19 cellular contexts compared by ENCODE assay signal in the genomic region with DNA sequence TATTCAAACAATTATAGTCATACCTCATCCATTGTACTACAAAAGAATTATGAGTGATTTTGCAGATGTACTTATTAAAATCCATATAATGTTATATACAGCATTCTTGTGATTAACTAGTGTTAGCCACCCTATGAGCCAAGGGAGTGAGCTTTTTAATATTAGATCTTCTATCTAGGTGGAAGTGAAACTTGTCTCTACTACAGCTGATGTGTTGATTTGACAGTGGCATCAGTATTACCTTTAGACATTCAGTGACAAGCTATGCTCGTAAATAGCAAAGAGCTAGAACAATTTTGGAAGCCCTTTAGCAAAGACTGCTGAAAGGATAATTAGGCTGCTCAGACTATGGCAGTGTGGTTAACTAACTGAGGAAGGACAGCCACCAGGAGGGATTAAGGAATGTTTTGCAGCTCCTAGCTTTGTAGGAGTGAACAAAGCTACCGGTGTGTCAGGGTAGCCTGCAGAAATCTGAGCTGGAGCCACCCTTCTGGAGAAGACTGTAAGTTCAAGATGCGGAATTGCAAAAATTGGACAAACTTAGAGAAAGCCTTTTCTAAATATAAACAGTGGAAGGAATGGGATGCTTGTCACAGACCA.
DNase-seq lines count a peak whose midpoint lies in the region; FAIRE-seq and TF ChIP-seq lines count a peak whose summit lies in the region.
"Had no signal": no experiment of that assay in that cellular context is flagged by ENCODE, and none has a peak within 500 bp of the region (broad histone marks: within the 10 kb centered on the region; RNA-seq: fewer than 3 reads in every experiment).

No MANE protein-coding gene starts in this region.

- FAIRE-seq in GM12891 (lab: Jason Lieb, UNC) = peak; percentile 43

- H3K36me3 Mint-ChIP-seq in neural progenitor cell = no peaks in the 10 kb centered on the region
- H3K36me3 Mint-ChIP-seq in activated naive CD8-positive, alpha-beta T cell treated with anti-CD3 and anti-CD28 coated beads for 36 hours = peaks cover 3% of the 10 kb centered on the region

- H3K36me3 ChIP-seq in HEK293 (ENCODE audit: control insufficient read depth in 2 of 2, insufficient read depth in 1 of 2, low read length in 2 of 2) (peaks cover 0 to 3% of the 10 kb centered on the region in 2 experiments; a peak in 1 of 3 replicates), neural progenitor cell (peaks cover 3% of the 10 kb centered on the region)
- H3K36me3 ChIP-seq: SJCRH30 had no signal

- no peaks in the 10 kb centered on the region for H3K27me3 ChIP-seq in neural progenitor cell
- H3K27me3 ChIP-seq: SJCRH30 had no signal

- H2AFZ ChIP-seq in neural progenitor cell (replicated peaks) = no peak overlapping the region

- H3K9me3 Mint-ChIP-seq in neural progenitor cell = no peaks in the 10 kb centered on the region
- no peaks in the 10 kb centered on the region for H3K9me3 Mint-ChIP-seq in activated naive CD8-positive, alpha-beta T cell treated with anti-CD3 and anti-CD28 coated beads for 36 hours

- POLR2A ChIA-PET in HEK293 (lab: Yijun Ruan, JAX) = no interaction called here

- H3K4me1 Mint-ChIP-seq in neural progenitor cell = peaks cover 11% of the 10 kb centered on the region
- H3K4me1 Mint-ChIP-seq in activated naive CD8-positive, alpha-beta T cell treated with anti-CD3 and anti-CD28 coated beads for 36 hours = no peaks in the 10 kb centered on the region

- H3K9ac ChIP-seq in neural progenitor cell = no peak overlapping the region

- H3F3A ChIP-seq in neural progenitor cell (ENCODE audit: low read depth) = peaks cover 21% of the 10 kb centered on the region

- H3K27ac ChIP-seq in HEK293 (ENCODE audit: extremely low read depth, low read depth, low read length) = no peak overlapping the region
- no peak overlapping the region for H3K27ac ChIP-seq in neural progenitor cell
- H3K27ac ChIP-seq: SJCRH30 had no signal

- peaks cover 2% of the 10 kb centered on the region for H3K27me3 Mint-ChIP-seq in neural progenitor cell (ENCODE audit: insufficient read depth, low read depth)
- no peaks in the 10 kb centered on the region for H3K27me3 Mint-ChIP-seq in activated naive CD8-positive, alpha-beta T cell treated with anti-CD3 and anti-CD28 coated beads for 36 hours

- no peak for TF ChIP-seq POLR2A in GM12891 (IDR thresholded peaks at IDR 0.05; ENCODE audit: low read depth, low read length)

- CTCF ChIA-PET in HEK293 (lab: Yijun Ruan, JAX) = interaction anchor here (0.6 to 1.6 kb wide), 3 partner anchors 13 to 388 kb away, joined by 3 to 4 read pairs (median 3); no protein-coding TSS in a partner anchor

- H3K4me3 Mint-ChIP-seq in neural progenitor cell = no peak overlapping the region
- no peak overlapping the region for H3K4me3 Mint-ChIP-seq in activated naive CD8-positive, alpha-beta T cell treated with anti-CD3 and anti-CD28 coated beads for 36 hours

- no peaks in the 10 kb centered on the region for H4K20me1 ChIP-seq in neural progenitor cell (ENCODE audit: low read depth)

- DNase-seq in GM12891 (ENCODE audit: insufficient read length, low spot score) (no peak), astrocyte of the hippocampus (ENCODE audit: low read depth, low spot score) (peak; percentile 18), neural progenitor cell (ENCODE audit: low spot score) (peak; percentile 68), NCI-H2196 treated with DMSO at 0.1 percent for 48 hours (lab: John Stamatoyannopoulos, UW; ENCODE audit: unreplicated experiment) (no peak), amniotic stem cell (lab: John Stamatoyannopoulos, UW) (no peak)
- no peak for DNase-seq in activated naive CD8-positive, alpha-beta T cell treated with anti-CD3 and anti-CD28 coated beads for 36 hours
- DNase-seq: Caco-2, DMS153, EL, HCEC 1CT, IMR-90, Kasumi-1, MM.1S, NCI-H1417 treated with DMSO at 0.1 percent for 48 hours, NCI-H1930, NCI-H2171 treated with DMSO at 0.1 percent for 48 hours, NCI-H510A had no signal

- TF ChIP-seq CTCF in HEK293 (tag by site-specific recombination; IDR thresholded peaks at IDR 0.05) = no peak
- TF ChIP-seq CTCF in neural progenitor cell (IDR thresholded peaks at IDR 0.05) = no peak

- H3K9me3 ChIP-seq in HEK293 (ENCODE audit: control insufficient read depth, insufficient read depth, low read depth, low read length) (no peaks in the 10 kb centered on the region), neural progenitor cell (ENCODE audit: low read depth) (no peaks in the 10 kb centered on the region)
- H3K9me3 ChIP-seq: Caco-2, SJCRH30 had no signal

- no peaks in the 10 kb centered on the region for H3K4me1 ChIP-seq in HEK293 (ENCODE audit: control insufficient read depth, insufficient read depth, low read length)
- peaks cover 30% of the 10 kb centered on the region for H3K4me1 ChIP-seq in neural progenitor cell
- H3K4me1 ChIP-seq: Caco-2, SJCRH30 had no signal

- no peak overlapping the region for H3K4me3 ChIP-seq in HEK293 (ENCODE audit: low read depth, low read length)
- no peak overlapping the region for H3K4me3 ChIP-seq in neural progenitor cell
- H3K4me3 ChIP-seq: SJCRH30 had no signal

- no peak overlapping the region for H3K27ac Mint-ChIP-seq in neural progenitor cell
- H3K27ac Mint-ChIP-seq in activated naive CD8-positive, alpha-beta T cell treated with anti-CD3 and anti-CD28 coated beads for 36 hours = no peak overlapping the region

- no peaks in the 10 kb centered on the region for H3K79me2 ChIP-seq in neural progenitor cell (ENCODE audit: low read depth)

- H3K4me2 ChIP-seq in neural progenitor cell = peak overlapping the region; percentile 28

TF ChIP-seq in GM12891, 5 proteins besides CTCF, POLR2A, EP300 and RAD21:
- TF ChIP-seq SPI1 (IDR thresholded peaks at IDR 0.05; ENCODE audit: low read depth, low read length) (peak; percentile 79), POU2F2 (IDR thresholded peaks at IDR 0.05; ENCODE audit: low read depth, low read length) (no peak)
TF ChIP-seq in GM12891: peak in this region for 1.

TF ChIP-seq in HEK293, 187 proteins besides CTCF, POLR2A, EP300 and RAD21:
- TF ChIP-seq FEZF1 (tag by site-specific recombination; IDR thresholded peaks at IDR 0.05) = 0 out of 2 replicates have a peak, but pooled peaks have one; percentile 43
- no peak for TF ChIP-seq ZBTB8A (tag by site-specific recombination; IDR thresholded peaks at IDR 0.05)
- TF ChIP-seq SCRT2 (tag by site-specific recombination; IDR thresholded peaks at IDR 0.05) = 0 out of 2 replicates have a peak, but pooled peaks have one; percentile 1

Comparison
In these comparisons a context has a peak if more than half of its experiments do, and no peak if none do; other contexts are left out.
1. DNase-seq: peak in astrocyte of the hippocampus (single experiment) and neural progenitor cell (single experiment); none in GM12891 (single experiment), activated naive CD8-positive, alpha-beta T cell treated with anti-CD3 and anti-CD28 coated beads for 36 hours (single experiment), NCI-H2196 treated with DMSO at 0.1 percent for 48 hours (single experiment) and amniotic stem cell (single experiment).